Comparison of ENCODE assay signal across 20 cellular contexts in the genomic region with DNA sequence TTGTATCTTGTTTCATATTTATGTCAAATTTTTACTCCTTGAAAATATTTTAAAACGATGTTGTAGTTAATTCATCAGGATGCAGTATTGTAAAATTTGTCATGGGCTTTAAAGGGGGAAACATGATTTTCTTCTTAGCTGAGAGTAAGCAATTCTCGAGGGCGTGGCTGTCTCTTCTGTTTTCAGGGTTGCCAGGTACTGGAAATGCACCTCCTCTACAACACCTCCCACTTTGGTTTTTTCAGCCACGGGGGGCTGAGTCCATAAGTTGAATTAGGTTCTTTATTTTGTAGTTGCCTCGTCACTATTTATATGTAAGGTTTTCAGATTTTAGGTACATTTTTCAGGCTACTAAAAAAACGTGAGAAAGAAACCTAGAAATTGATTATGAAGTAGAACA.
DNase-seq lines count a peak whose midpoint lies in the region; ATAC-seq and TF ChIP-seq lines count a peak whose summit lies in the region.
"Had no signal": no experiment of that assay in that cellular context is flagged by ENCODE, and none has a peak within 500 bp of the region (broad histone marks: within the 10 kb centered on the region; RNA-seq: fewer than 3 reads in every experiment).

No MANE protein-coding gene starts in this region.

- H3K4me2 ChIP-seq in IMR-90 (ENCODE audit: low read depth, low read length), result 0 out of 2 replicates have a peak overlapping the region, but pooled peaks have one; percentile 17

- H4K5ac ChIP-seq in IMR-90 (ENCODE audit: low read depth, low read length), result no peak overlapping the region

- no peak overlapping the region for H2AFZ ChIP-seq in IMR-90 (replicated peaks; ENCODE audit: low read length, poor library complexity)

- H3K27me3 ChIP-seq in IMR-90 (ENCODE audit: control insufficient read depth, insufficient read depth, low read length) (no peaks in the 10 kb centered on the region), esophagus muscularis mucosa (no peaks in the 10 kb centered on the region)
- H3K27me3 ChIP-seq: BLaER1 treated with 17β-estradiol and CSF1 and Interleukin-3, amounts not matched to agents 10 nM and 100 nM had no signal

- no peak overlapping the region for H2BK120ac ChIP-seq in IMR-90 (ENCODE audit: low read depth, low read length)

- CTCF ChIA-PET in IMR-90 (lab: Yijun Ruan, JAX), result interaction anchor here (0.7 to 1.1 kb wide), 3 partner anchors 16 to 28 kb away, joined by 3 read pairs; no protein-coding TSS in a partner anchor

- WGBS in IMR-90 (ENCODE audit: extremely low coverage in 2 of 2, insufficient read length in 1 of 2), 2 experiments, result no CpG with 5 or more reads among the region's 6 CpGs
- WGBS in esophagus muscularis mucosa, result 81% methylated on average over 6 of the region's 6 CpGs

- TF ChIP-seq POLR2A in IMR-90 (IDR thresholded peaks at IDR 0.05; ENCODE audit: low read depth, low read length) (no peak), esophagus muscularis mucosa (IDR thresholded peaks at IDR 0.05; ENCODE audit: low read depth) (no peak)

- H3K4me3 ChIP-seq in IMR-90 (ENCODE audit: insufficient read depth, low read depth, low read length) (no peak overlapping the region), esophagus muscularis mucosa (no peak overlapping the region), mucosa of descending colon (no peak overlapping the region)
- H3K4me3 ChIP-seq: BLaER1 treated with 17β-estradiol and CSF1 and Interleukin-3, amounts not matched to agents 10 nM and 100 nM had no signal

- TF ChIP-seq RAD21 in IMR-90 (IDR thresholded peaks at IDR 0.05; ENCODE audit: low read length), result no peak

- no peak overlapping the region for H3K4me3 Mint-ChIP-seq in central memory CD8-positive, alpha-beta T cell
- H3K4me3 Mint-ChIP-seq in neural crest cell, result no peak overlapping the region
- H3K4me3 Mint-ChIP-seq: activated CD4-positive, alpha-beta T cell treated with anti-CD3 and anti-CD28 coated beads, Interleukin-2, amount 10 ng/mL, durations not matched to agents 7 days and 5 days had no signal

- no peak overlapping the region for H3K56ac ChIP-seq in IMR-90 (ENCODE audit: extremely low read depth, insufficient read depth, low read length)

- no peak overlapping the region for H2BK15ac ChIP-seq in IMR-90 (ENCODE audit: low read depth, low read length)

- H3K27ac Mint-ChIP-seq in central memory CD8-positive, alpha-beta T cell (ENCODE audit: low read depth), result peak overlapping the region; percentile 65
- peak overlapping the region; percentile 27 for H3K27ac Mint-ChIP-seq in neural crest cell (ENCODE audit: unreplicated experiment)
- H3K27ac Mint-ChIP-seq: activated CD4-positive, alpha-beta T cell treated with anti-CD3 and anti-CD28 coated beads, Interleukin-2, amount 10 ng/mL, durations not matched to agents 7 days and 5 days had no signal

- H3K4me1 Mint-ChIP-seq in central memory CD8-positive, alpha-beta T cell, result peaks cover 78% of the 10 kb centered on the region
- peaks cover 53% of the 10 kb centered on the region for H3K4me1 Mint-ChIP-seq in neural crest cell

- H3K4me1 ChIP-seq in IMR-90 (ENCODE audit: control insufficient read depth, insufficient read depth, low read length) (peaks cover 17% of the 10 kb centered on the region), esophagus muscularis mucosa (peaks cover 47 to 81% (median 66%) of the 10 kb centered on the region in 4 donors), mucosa of descending colon (ENCODE audit: low read depth) (peaks cover 8% of the 10 kb centered on the region)

- dilution Hi-C loops in IMR-90 (cut with HindIII; ENCODE audit: low sequenced_read_pairs, unreplicated experiment), result no loop called here

- intact Hi-C loops in IMR-90 (cut with micrococcal nuclease) (no loop called here), esophagus muscularis mucosa (cut with DNase I) (no loop called here), mucosa of descending colon (cut with DNase I, micrococcal nuclease) (no loop called here)

- no peak for TF ChIP-seq CTCF in IMR-90 (conservative IDR thresholded peaks at IDR 0.05; ENCODE audit: low read depth, low read length)
- no peak for TF ChIP-seq CTCF in neural crest cell (conservative IDR thresholded peaks at IDR 0.05)
- TF ChIP-seq CTCF in esophagus muscularis mucosa (IDR thresholded peaks at IDR 0.05), result no peak
- no peak for TF ChIP-seq CTCF in mucosa of descending colon (IDR thresholded peaks at IDR 0.05)

- H3K79me1 ChIP-seq in IMR-90 (ENCODE audit: low read depth in 1 of 2, low read length in 2 of 2), result peaks cover 22 to 75% of the 10 kb centered on the region in 2 experiments

- no peaks in the 10 kb centered on the region for H3K9me3 ChIP-seq in IMR-90 (ENCODE audit: control insufficient read depth, insufficient read depth, low read length)
- no peaks in the 10 kb centered on the region for H3K9me3 ChIP-seq in esophagus muscularis mucosa
- H3K9me3 ChIP-seq in mucosa of descending colon, result no peaks in the 10 kb centered on the region
- H3K9me3 ChIP-seq: BLaER1 treated with 17β-estradiol and CSF1 and Interleukin-3, amounts not matched to agents 10 nM and 100 nM; thoracic aorta had no signal

- no peak overlapping the region for H3K18ac ChIP-seq in IMR-90 (ENCODE audit: low read depth, low read length)

- H3K23ac ChIP-seq in IMR-90 (ENCODE audit: low read depth, low read length), result no peak overlapping the region

- peaks cover 31% of the 10 kb centered on the region for H3K9me1 ChIP-seq in IMR-90 (ENCODE audit: insufficient read depth, low read length)

- no peak overlapping the region for H3K9ac ChIP-seq in IMR-90 (ENCODE audit: low read depth, low read length)
- H3K9ac ChIP-seq: BLaER1 treated with 17β-estradiol and CSF1 and Interleukin-3, amounts not matched to agents 10 nM and 100 nM had no signal

- DNase-seq in NCI-H748 (lab: John Stamatoyannopoulos, UW; ENCODE audit: unreplicated experiment) (peak; percentile 6), NCI-H748 treated with DMSO at 0.1 percent for 48 hours (lab: John Stamatoyannopoulos, UW) (no peak), IMR-90 (no peak), neural crest cell (ENCODE audit: low read depth, low spot score) (no peak), esophagus muscularis mucosa (ENCODE audit: extremely low spot score) (no peak), mucosa of descending colon (no peak), cerebellar cortex (ENCODE audit: low spot score) (no peak)
- no peak for DNase-seq in central memory CD8-positive, alpha-beta T cell (ENCODE audit: low spot score in 2 of 2)
- DNase-seq: activated CD4-positive, alpha-beta T cell treated with anti-CD3 and anti-CD28 coated beads, Interleukin-2, amount 10 ng/mL, durations not matched to agents 7 days and 5 days; DMS79; effector CD4-positive, alpha-beta T cell; MM.1S; NCI-H1694 treated with DMSO at 0.1 percent for 48 hours; NCI-H345; NK-92 treated with Interleukin-12 subunit alpha and Interleukin-12 subunit beta, amount 100 ng/mL, for 24 hours; stimulated activated CD4-positive, alpha-beta T cell treated with anti-CD3 and anti-CD28 coated beads, Interleukin-12 subunit alpha, Interleukin-12 subunit beta, amount 100 ng/mL, for 4 hours had no signal

- H3K36me3 ChIP-seq in IMR-90 (ENCODE audit: control insufficient read depth, insufficient read depth, low read length) (peaks cover 5% of the 10 kb centered on the region; the same call in 1 of the 2 replicates), esophagus muscularis mucosa (peaks cover 0 to under 1% (median under 1%) of the 10 kb centered on the region in 4 donors), mucosa of descending colon (ENCODE audit: low read depth) (no peaks in the 10 kb centered on the region)
- H3K36me3 ChIP-seq: thoracic aorta had no signal

- no peak overlapping the region for H3K4ac ChIP-seq in IMR-90 (ENCODE audit: low read depth, low read length)

- H3K27me3 Mint-ChIP-seq in central memory CD8-positive, alpha-beta T cell, result no peaks in the 10 kb centered on the region
- no peaks in the 10 kb centered on the region for H3K27me3 Mint-ChIP-seq in neural crest cell (ENCODE audit: low read depth)
- H3K27me3 Mint-ChIP-seq: activated CD4-positive, alpha-beta T cell treated with anti-CD3 and anti-CD28 coated beads, Interleukin-2, amount 10 ng/mL, durations not matched to agents 7 days and 5 days had no signal

- no peak overlapping the region for H4K91ac ChIP-seq in IMR-90 (ENCODE audit: insufficient read depth, low read depth, low read length)

- no peak overlapping the region for H2AK9ac ChIP-seq in IMR-90 (replicated peaks; ENCODE audit: low read depth, low read length, poor library complexity)

- POLR2A ChIA-PET in IMR-90 (lab: Charles Lee; ENCODE audit: unreplicated experiment), result no interaction called here

- in situ Hi-C loops in IMR-90 (cut with MboI; ENCODE audit: low sequenced_read_pairs), result loop anchor here (25.0 kb wide), 1 partner anchor 1173 kb away; no protein-coding TSS in a partner anchor

- peaks cover 32% of the 10 kb centered on the region for H3K36me3 Mint-ChIP-seq in central memory CD8-positive, alpha-beta T cell (ENCODE audit: insufficient read depth)
- peaks cover 4% of the 10 kb centered on the region for H3K36me3 Mint-ChIP-seq in neural crest cell (ENCODE audit: low read depth)

- no peaks in the 10 kb centered on the region for H3K9me3 Mint-ChIP-seq in central memory CD8-positive, alpha-beta T cell
- no peaks in the 10 kb centered on the region for H3K9me3 Mint-ChIP-seq in neural crest cell
- H3K9me3 Mint-ChIP-seq: activated CD4-positive, alpha-beta T cell treated with anti-CD3 and anti-CD28 coated beads, Interleukin-2, amount 10 ng/mL, durations not matched to agents 7 days and 5 days had no signal

- H3K27ac ChIP-seq in IMR-90 (ENCODE audit: insufficient read depth, low read length) (no peak overlapping the region), esophagus muscularis mucosa (replicated peaks in 1 of 4) (no peak overlapping the region)
- H3K27ac ChIP-seq: 22Rv1; BLaER1 treated with 17β-estradiol and CSF1 and Interleukin-3, amounts not matched to agents 10 nM and 100 nM; thoracic aorta had no signal

- BruUV-seq in IMR-90 (replicated peaks; lab: Mats Ljungman, UMichigan), result no TSS peak

- peaks cover 80% of the 10 kb centered on the region for H4K20me1 ChIP-seq in IMR-90 (ENCODE audit: insufficient read depth, low read length)

- no peak overlapping the region for H4K8ac ChIP-seq in IMR-90 (ENCODE audit: low read depth in 2 of 2, low read length in 2 of 2)

- H2BK20ac ChIP-seq in IMR-90 (ENCODE audit: low read depth, low read length), result no peak overlapping the region

- TF ChIP-seq EP300 in esophagus muscularis mucosa (IDR thresholded peaks at IDR 0.05), result no peak

- H2BK5ac ChIP-seq in IMR-90 (ENCODE audit: low read depth, low read length, poor library complexity, severe bottlenecking), result no peak overlapping the region

- ATAC-seq in IMR-90 (ENCODE audit: low read depth) (no peak), mucosa of descending colon (no peak)
- peak; percentile 47 for ATAC-seq in central memory CD8-positive, alpha-beta T cell (replicated peaks; ENCODE audit: extremely low read depth, poor library complexity, severe bottlenecking)
- ATAC-seq: HepG2 had no signal

- no peak overlapping the region for H2AK5ac ChIP-seq in IMR-90 (ENCODE audit: low read depth, low read length)

- H3K14ac ChIP-seq in IMR-90 (replicated peaks; ENCODE audit: low read depth, low read length), result no peak overlapping the region

TF ChIP-seq in IMR-90, 13 proteins besides CTCF, POLR2A, EP300 and RAD21 (continues in another document):
- TF ChIP-seq BHLHE40 (IDR thresholded peaks at IDR 0.05; ENCODE audit: low read depth, low read length), result no peak
- no peak for TF ChIP-seq NFE2L2 (IDR thresholded peaks at IDR 0.05; ENCODE audit: low read depth, low read length)
- TF ChIP-seq RFX5 (IDR thresholded peaks at IDR 0.05; ENCODE audit: low read depth, low read length), result no peak
